Comparison of ENCODE assay signal across 1 cellular context in the genomic region with DNA sequence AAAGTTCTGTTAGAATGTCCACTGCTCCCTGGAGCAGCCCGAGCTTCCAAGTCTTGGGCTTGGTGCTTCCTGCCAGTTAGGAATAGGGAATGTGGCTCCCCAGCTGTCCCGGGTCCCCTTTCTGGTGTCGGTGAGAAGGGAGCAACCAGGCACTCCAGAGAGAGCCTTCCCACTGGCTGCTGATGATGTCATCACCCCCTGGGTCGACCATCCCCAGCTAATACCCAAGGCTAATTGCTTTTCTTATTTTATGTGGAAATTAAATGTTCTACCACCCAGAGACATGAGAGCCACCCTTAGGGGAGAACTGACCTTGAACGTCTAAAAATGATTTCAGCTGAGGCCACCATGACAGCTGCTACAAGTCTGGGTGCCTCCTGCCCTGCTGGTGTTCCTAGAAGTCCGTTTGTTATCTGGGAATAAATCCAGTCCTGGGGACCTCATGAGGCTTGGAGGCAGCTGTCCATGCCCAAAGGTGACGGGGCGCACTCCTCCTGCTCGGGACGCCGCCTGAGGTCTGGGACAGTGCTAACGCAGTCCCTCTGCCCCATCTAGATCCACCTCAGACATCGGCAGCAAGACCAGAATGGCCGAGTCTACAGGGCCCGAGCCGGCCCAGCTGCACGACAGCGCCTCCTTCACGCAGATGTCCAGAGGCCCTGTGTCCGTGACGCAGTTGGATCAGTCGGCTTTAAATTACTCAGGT.
TF ChIP-seq lines count a peak whose summit lies in the region.

No MANE protein-coding gene starts in this region.

TF ChIP-seq in WTC11, 78 proteins besides CTCF, POLR2A, EP300 and RAD21 (continued from another document):
- TF ChIP-seq GTF2I (CRISPR knock-in tag; conservative IDR thresholded peaks at IDR 0.05) (no peak), ZNF138 (CRISPR knock-in tag; conservative IDR thresholded peaks at IDR 0.05) (no peak), NR3C1 (CRISPR knock-in tag; conservative IDR thresholded peaks at IDR 0.05; ENCODE audit: low read depth) (no peak), ZNF416 (CRISPR knock-in tag; IDR thresholded peaks at IDR 0.05) (no peak), CREB1 (CRISPR knock-in tag; IDR thresholded peaks at IDR 0.05) (no peak), SOX15 (CRISPR knock-in tag; IDR thresholded peaks at IDR 0.05) (no peak), IRF2 (CRISPR knock-in tag; IDR thresholded peaks at IDR 0.05; ENCODE audit: borderline replicate concordance, low read depth) (no peak), CBFB (CRISPR knock-in tag; IDR thresholded peaks at IDR 0.05; ENCODE audit: low read depth) (no peak), ESRRA (CRISPR knock-in tag; IDR thresholded peaks at IDR 0.05; ENCODE audit: borderline replicate concordance) (no peak), FOXK1 (CRISPR knock-in tag; IDR thresholded peaks at IDR 0.05) (no peak), ZBTB21 (CRISPR knock-in tag; IDR thresholded peaks at IDR 0.05; ENCODE audit: borderline replicate concordance) (no peak), SP1 (CRISPR knock-in tag; conservative IDR thresholded peaks at IDR 0.05) (no peak)
- TF ChIP-seq, protein P1, sequence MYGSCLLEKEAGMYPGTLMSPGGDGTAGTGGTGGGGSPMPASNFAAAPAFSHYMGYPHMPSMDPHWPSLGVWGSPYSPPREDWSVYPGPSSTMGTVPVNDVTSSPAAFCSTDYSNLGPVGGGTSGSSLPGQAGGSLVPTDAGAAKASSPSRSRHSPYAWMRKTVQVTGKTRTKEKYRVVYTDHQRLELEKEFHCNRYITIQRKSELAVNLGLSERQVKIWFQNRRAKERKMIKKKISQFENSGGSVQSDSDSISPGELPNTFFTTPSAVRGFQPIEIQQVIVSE (CRISPR knock-in tag; IDR thresholded peaks at IDR 0.05; ENCODE audit: borderline replicate concordance) = no peak
- TF ChIP-seq, protein P2, sequence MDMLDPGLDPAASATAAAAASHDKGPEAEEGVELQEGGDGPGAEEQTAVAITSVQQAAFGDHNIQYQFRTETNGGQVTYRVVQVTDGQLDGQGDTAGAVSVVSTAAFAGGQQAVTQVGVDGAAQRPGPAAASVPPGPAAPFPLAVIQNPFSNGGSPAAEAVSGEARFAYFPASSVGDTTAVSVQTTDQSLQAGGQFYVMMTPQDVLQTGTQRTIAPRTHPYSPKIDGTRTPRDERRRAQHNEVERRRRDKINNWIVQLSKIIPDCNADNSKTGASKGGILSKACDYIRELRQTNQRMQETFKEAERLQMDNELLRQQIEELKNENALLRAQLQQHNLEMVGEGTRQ (CRISPR knock-in tag; IDR thresholded peaks at IDR 0.05) = no peak
- TF ChIP-seq, protein P3, sequence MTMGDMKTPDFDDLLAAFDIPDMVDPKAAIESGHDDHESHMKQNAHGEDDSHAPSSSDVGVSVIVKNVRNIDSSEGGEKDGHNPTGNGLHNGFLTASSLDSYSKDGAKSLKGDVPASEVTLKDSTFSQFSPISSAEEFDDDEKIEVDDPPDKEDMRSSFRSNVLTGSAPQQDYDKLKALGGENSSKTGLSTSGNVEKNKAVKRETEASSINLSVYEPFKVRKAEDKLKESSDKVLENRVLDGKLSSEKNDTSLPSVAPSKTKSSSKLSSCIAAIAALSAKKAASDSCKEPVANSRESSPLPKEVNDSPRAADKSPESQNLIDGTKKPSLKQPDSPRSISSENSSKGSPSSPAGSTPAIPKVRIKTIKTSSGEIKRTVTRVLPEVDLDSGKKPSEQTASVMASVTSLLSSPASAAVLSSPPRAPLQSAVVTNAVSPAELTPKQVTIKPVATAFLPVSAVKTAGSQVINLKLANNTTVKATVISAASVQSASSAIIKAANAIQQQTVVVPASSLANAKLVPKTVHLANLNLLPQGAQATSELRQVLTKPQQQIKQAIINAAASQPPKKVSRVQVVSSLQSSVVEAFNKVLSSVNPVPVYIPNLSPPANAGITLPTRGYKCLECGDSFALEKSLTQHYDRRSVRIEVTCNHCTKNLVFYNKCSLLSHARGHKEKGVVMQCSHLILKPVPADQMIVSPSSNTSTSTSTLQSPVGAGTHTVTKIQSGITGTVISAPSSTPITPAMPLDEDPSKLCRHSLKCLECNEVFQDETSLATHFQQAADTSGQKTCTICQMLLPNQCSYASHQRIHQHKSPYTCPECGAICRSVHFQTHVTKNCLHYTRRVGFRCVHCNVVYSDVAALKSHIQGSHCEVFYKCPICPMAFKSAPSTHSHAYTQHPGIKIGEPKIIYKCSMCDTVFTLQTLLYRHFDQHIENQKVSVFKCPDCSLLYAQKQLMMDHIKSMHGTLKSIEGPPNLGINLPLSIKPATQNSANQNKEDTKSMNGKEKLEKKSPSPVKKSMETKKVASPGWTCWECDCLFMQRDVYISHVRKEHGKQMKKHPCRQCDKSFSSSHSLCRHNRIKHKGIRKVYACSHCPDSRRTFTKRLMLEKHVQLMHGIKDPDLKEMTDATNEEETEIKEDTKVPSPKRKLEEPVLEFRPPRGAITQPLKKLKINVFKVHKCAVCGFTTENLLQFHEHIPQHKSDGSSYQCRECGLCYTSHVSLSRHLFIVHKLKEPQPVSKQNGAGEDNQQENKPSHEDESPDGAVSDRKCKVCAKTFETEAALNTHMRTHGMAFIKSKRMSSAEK (CRISPR knock-in tag; IDR thresholded peaks at IDR 0.05; ENCODE audit: borderline replicate concordance) = no peak
- TF ChIP-seq, protein P4, sequence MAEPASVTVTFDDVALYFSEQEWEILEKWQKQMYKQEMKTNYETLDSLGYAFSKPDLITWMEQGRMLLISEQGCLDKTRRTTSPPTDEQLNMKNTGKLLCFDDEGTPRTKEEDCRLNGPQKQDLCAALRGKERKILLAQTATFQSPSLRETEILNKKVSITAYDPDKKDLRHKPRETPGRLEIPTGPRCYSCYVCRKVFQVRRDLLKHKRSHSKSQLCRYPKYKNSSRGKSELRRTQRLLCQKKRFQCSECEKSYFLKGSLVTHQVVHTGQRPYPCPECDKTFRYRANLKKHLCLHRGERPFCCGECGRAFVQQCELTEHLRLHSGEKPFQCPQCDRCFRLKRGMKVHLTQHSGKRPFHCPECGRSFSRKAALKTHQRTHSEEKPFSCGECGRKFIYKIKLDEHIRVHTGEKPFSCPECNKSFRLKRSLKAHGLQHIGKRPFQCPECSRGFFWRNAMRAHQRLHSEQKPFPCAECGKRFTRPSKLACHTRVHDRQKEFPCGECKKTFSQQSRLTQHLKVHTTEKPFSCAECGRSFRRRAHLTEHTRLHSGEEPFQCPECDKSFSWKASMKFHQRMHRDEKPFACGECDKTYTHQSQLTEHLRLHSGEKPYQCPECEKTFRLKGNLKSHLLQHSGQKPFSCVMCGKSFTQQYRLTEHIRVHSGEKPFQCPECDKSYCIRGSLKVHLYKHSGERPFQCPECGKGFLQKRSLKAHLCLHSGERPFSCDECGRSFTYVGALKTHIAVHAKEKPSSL (CRISPR knock-in tag; conservative IDR thresholded peaks at IDR 0.05) = no peak
- TF ChIP-seq, protein P5, sequence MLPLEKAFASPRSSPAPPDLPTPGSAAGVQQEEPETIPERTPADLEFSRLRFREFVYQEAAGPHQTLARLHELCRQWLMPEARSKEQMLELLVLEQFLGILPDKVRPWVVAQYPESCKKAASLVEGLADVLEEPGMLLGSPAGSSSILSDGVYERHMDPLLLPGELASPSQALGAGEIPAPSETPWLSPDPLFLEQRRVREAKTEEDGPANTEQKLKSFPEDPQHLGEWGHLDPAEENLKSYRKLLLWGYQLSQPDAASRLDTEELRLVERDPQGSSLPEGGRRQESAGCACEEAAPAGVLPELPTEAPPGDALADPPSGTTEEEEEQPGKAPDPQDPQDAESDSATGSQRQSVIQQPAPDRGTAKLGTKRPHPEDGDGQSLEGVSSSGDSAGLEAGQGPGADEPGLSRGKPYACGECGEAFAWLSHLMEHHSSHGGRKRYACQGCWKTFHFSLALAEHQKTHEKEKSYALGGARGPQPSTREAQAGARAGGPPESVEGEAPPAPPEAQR (CRISPR knock-in tag; IDR thresholded peaks at IDR 0.05) = no peak
